In the genomic region with DNA sequence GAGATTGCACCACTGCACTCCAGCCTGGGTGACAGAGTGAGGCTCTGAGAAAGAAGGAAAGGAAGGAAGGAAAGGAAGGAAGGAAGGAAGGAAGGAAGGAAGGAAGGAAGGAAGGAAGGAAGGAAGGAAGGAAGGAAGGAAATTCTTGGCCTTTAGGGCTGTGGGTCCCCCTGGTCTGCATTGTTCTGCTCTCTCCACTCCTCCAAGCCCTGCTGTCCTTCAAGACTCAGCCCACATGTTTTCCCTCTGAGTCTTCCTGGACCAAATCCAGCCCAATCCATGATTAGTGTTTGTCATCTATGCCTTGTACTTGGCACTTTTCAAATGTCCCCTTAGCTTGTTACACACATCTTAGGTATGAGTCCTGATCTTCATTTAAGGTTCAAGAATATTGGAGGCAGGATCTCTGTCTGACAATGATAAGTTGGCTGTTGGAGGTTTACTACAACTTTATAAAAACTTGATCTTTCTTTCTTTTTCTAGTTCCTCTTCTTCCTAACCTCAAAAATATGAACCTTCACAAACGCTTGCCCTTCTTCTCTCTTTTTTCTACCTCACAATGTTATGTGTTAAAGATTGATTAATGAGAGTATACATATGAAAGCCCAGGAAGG, we compare ENCODE assay signal across 9 cellular contexts. TPM values are rescaled to one million over a fixed set of nuclear protein-coding genes. Genes with fewer than 3 reads are reported as not detected.
DNase-seq lines count a peak whose midpoint lies in the region; ATAC-seq and TF ChIP-seq lines count a peak whose summit lies in the region.
"Had no signal": no experiment of that assay in that cellular context is flagged by ENCODE, and none has a peak within 500 bp of the region (broad histone marks: within the 10 kb centered on the region; RNA-seq: fewer than 3 reads in every experiment).

No MANE protein-coding gene starts in this region.

- 57 to 71% methylated on average over 1 of the region's 1 CpG for WGBS in transverse colon (ENCODE audit: low coverage in 1 of 2), 2 donors

- peak; percentile 14 for ATAC-seq in GM19324 (IDR thresholded peaks at IDR 0.05; ENCODE audit: low FRiP score, unreplicated experiment)
- peak; percentile 38 for ATAC-seq in HG03175 (IDR thresholded peaks at IDR 0.05; ENCODE audit: unreplicated experiment)
- no peak for ATAC-seq in HG03039 (IDR thresholded peaks at IDR 0.05; ENCODE audit: unreplicated experiment)

- H3K27ac ChIP-seq in transverse colon, result no peak overlapping the region

- TF ChIP-seq POLR2A in transverse colon (IDR thresholded peaks at IDR 0.05), result no peak

- H3K4me1 Mint-ChIP-seq in activated CD4-positive, alpha-beta memory T cell treated with anti-CD3 and anti-CD28 coated beads for 36 hours (ENCODE audit: low read depth), result peaks cover 31% of the 10 kb centered on the region

- no peaks in the 10 kb centered on the region for H3K9me3 ChIP-seq in transverse colon

- no peak overlapping the region for H3K27ac Mint-ChIP-seq in activated CD4-positive, alpha-beta memory T cell treated with anti-CD3 and anti-CD28 coated beads for 36 hours

- no peaks in the 10 kb centered on the region for H3K27me3 ChIP-seq in transverse colon

- peak; percentile 44 for DNase-seq in AG08396 (ENCODE audit: low spot score)
- peak; percentile 52 for DNase-seq in amniotic epithelial cell (ENCODE audit: low read depth)
- DNase-seq in transverse colon, result no peak
- no peak for DNase-seq in activated CD4-positive, alpha-beta memory T cell treated with anti-CD3 and anti-CD28 coated beads for 36 hours
- no peak for DNase-seq in SK-N-DZ (ENCODE audit: low spot score)
- DNase-seq: activated gamma-delta T cell treated with Interleukin-2 at 50 U/mL for 16 hours had no signal

- no peaks in the 10 kb centered on the region for H3K36me3 ChIP-seq in transverse colon

- TF ChIP-seq EP300 in transverse colon (IDR thresholded peaks at IDR 0.05; ENCODE audit: low read depth), result no peak

- no peaks in the 10 kb centered on the region for H3K9me3 Mint-ChIP-seq in activated CD4-positive, alpha-beta memory T cell treated with anti-CD3 and anti-CD28 coated beads for 36 hours

- TF ChIP-seq CTCF in transverse colon (IDR thresholded peaks at IDR 0.05), result no peak

- POLR2A ChIA-PET in activated CD4-positive, alpha-beta memory T cell treated with anti-CD3 and anti-CD28 coated beads for 36 hours (lab: Charles Lee), result interaction anchor here (1.3 to 1.4 kb wide), 2 partner anchors 48 to 82 kb away, joined by 3 to 8 read pairs; a partner anchor contains a TSS

- H3K27me3 Mint-ChIP-seq in activated CD4-positive, alpha-beta memory T cell treated with anti-CD3 and anti-CD28 coated beads for 36 hours, result peaks cover 11% of the 10 kb centered on the region

- no peak overlapping the region for H3K4me3 Mint-ChIP-seq in activated CD4-positive, alpha-beta memory T cell treated with anti-CD3 and anti-CD28 coated beads for 36 hours

- no peak overlapping the region for H3K4me3 ChIP-seq in transverse colon

- no peaks in the 10 kb centered on the region for H3K4me1 ChIP-seq in transverse colon

- in situ Hi-C loops in transverse colon (cut with MboI; ENCODE audit: low pct_ligation_motif_present in 1 of 4, low pct_unique_long_range_greater_than_20kb in 1 of 4, low sequenced_read_pairs in 3 of 4), result no loop called here

- CTCF ChIA-PET in activated CD4-positive, alpha-beta memory T cell treated with anti-CD3 and anti-CD28 coated beads for 36 hours (lab: Charles Lee), result interaction anchor here (0.7 kb wide), 1 partner anchor 119 kb away, joined by 3 read pairs; no protein-coding TSS in a partner anchor

- H3K36me3 Mint-ChIP-seq in activated CD4-positive, alpha-beta memory T cell treated with anti-CD3 and anti-CD28 coated beads for 36 hours, result no peaks in the 10 kb centered on the region

- intact Hi-C loops in transverse colon (cut with DNase I; ENCODE audit: low total_unique reads), result no loop called here
- intact Hi-C loops in activated CD4-positive, alpha-beta memory T cell treated with anti-CD3 and anti-CD28 coated beads for 36 hours (cut with micrococcal nuclease), result loop anchor here (1.0 to 5.0 kb wide), 4 partner anchors 22 to 111 kb away; a partner anchor contains a TSS

RNA-seq across cellular contexts. Expression of a gene that starts 48.9 kb away (rescaled TPM):
- total RNA-seq in transverse colon, result 10 to 100 TPM; 15.3 to 37.0 (median 25.2) TPM
- total RNA-seq in activated CD4-positive, alpha-beta memory T cell treated with anti-CD3 and anti-CD28 coated beads for 36 hours, result 10 to 100 TPM; 44.4 to 47.1 TPM
- polyA plus RNA-seq in SK-N-DZ (2014; cell fraction: cytosol; rRNA removed), result 15.6 and 19.5 TPM in 2 replicates
- polyA plus RNA-seq in SK-N-DZ (2014; cell fraction: nucleus; rRNA removed), result 21.7 and 22.4 TPM in 2 replicates

Comparison
In these comparisons a context has a peak if more than half of its experiments do, and no peak if none do; other contexts are left out.
1. DNase-seq: peak in AG08396 (single experiment) and amniotic epithelial cell (single experiment); none in transverse colon (single experiment), activated CD4-positive, alpha-beta memory T cell treated with anti-CD3 and anti-CD28 coated beads for 36 hours (single experiment) and SK-N-DZ (single experiment).